ENCODE assay signal across 31 cellular contexts in genomic region chr13:61760102-61760501, GRCh38.
DNase-seq lines count a peak whose midpoint lies in the region; ATAC-seq, FAIRE-seq and TF ChIP-seq lines count a peak whose summit lies in the region.
"Had no signal": no experiment of that assay in that cellular context is flagged by ENCODE, and none has a peak within 500 bp of the region (broad histone marks: within the 10 kb centered on the region; RNA-seq: fewer than 3 reads in every experiment).

No MANE protein-coding gene starts in this region.

- no peaks in the 10 kb centered on the region for H3K9me2 ChIP-seq in SU-DHL-6 (replicated peaks; ENCODE audit: insufficient read depth, low read length)

- intact Hi-C loops in HepG2 (cut with micrococcal nuclease; ENCODE audit: unreplicated experiment) (no loop called here), right lobe of liver (cut with DNase I) (no loop called here)

- TF ChIP-seq CTCF in HepG2 (CRISPR knock-in tag; IDR thresholded peaks at IDR 0.05) (no peak), right lobe of liver (IDR thresholded peaks at IDR 0.05) (no peak), SU-DHL-6 (IDR thresholded peaks at IDR 0.05; ENCODE audit: insufficient read depth, low read length, poor library complexity, severe bottlenecking) (no peak)

- TF ChIP-seq RAD21 in HepG2 (CRISPR knock-in tag; IDR thresholded peaks at IDR 0.05), result no peak

- CTCF ChIA-PET in HepG2 (lab: Yijun Ruan, JAX; ENCODE audit: low intra/inter-chr PET ratio, low total read pairs) (no interaction called here), HEK293T (lab: Yijun Ruan, JAX) (no interaction called here)

- ATAC-seq in HepG2 (no peak), right lobe of liver (no peak), HG02852 (IDR thresholded peaks at IDR 0.05; ENCODE audit: unreplicated experiment) (no peak)
- ATAC-seq: A549; CD8-positive, alpha-beta T cell had no signal

- TF ChIP-seq POLR2A in HepG2 (IDR thresholded peaks at IDR 0.05; ENCODE audit: insufficient read depth in 1 of 2, low read depth in 2 of 2, low read length in 2 of 2) (no peak), right lobe of liver (IDR thresholded peaks at IDR 0.05) (no peak)

- POLR2A ChIA-PET in HepG2 (lab: Yijun Ruan, JAX), result no interaction called here
- POLR2A ChIA-PET in HEK293T (lab: Yijun Ruan, JAX), result no interaction called here

- in situ Hi-C loops in HepG2 (cut with HindIII; ENCODE audit: extremely low pct_ligation_motif_present, low pct_unique_long_range_greater_than_20kb), result no loop called here

- H3K4me2 ChIP-seq in HepG2 (ENCODE audit: low read depth, low read length) (no peak overlapping the region), SU-DHL-6 (ENCODE audit: low read depth, low read length, poor library complexity, severe bottlenecking) (no peak overlapping the region)
- H3K4me2 ChIP-seq: A549; BLaER1; BLaER1 treated with 17β-estradiol and CSF1 and Interleukin-3, amounts not matched to agents 10 nM and 100 nM had no signal

- no peaks in the 10 kb centered on the region for H3F3A ChIP-seq in SU-DHL-6 (ENCODE audit: insufficient read depth)

- no peak overlapping the region for H3K4me3 ChIP-seq in HepG2 (replicated peaks in 1 of 3; ENCODE audit: insufficient read depth in 1 of 3, low read depth in 2 of 3, low read length in 3 of 3)
- no peak overlapping the region for H3K4me3 ChIP-seq in right lobe of liver
- H3K4me3 ChIP-seq in SU-DHL-6 (ENCODE audit: insufficient read depth, low read length, poor library complexity, severe bottlenecking), result no peak overlapping the region
- H3K4me3 ChIP-seq: A549; BLaER1; BLaER1 treated with 17β-estradiol and CSF1 and Interleukin-3, amounts not matched to agents 10 nM and 100 nM had no signal

- H3K9me3 ChIP-seq in HepG2 (ENCODE audit: low read length), result no peaks in the 10 kb centered on the region
- no peaks in the 10 kb centered on the region for H3K9me3 ChIP-seq in right lobe of liver
- H3K9me3 ChIP-seq in SU-DHL-6 (ENCODE audit: insufficient read depth, low read length), result peaks cover 10% of the 10 kb centered on the region; the same call in 1 of the 2 replicates
- H3K9me3 ChIP-seq: A549, BLaER1, Caco-2 had no signal

- H3K27me3 ChIP-seq in HepG2 (ENCODE audit: control insufficient read depth in 1 of 2, insufficient read depth in 2 of 2, low read length in 2 of 2) (no peaks in the 10 kb centered on the region), right lobe of liver (no peaks in the 10 kb centered on the region), SU-DHL-6 (ENCODE audit: low read length) (no peaks in the 10 kb centered on the region)
- H3K27me3 ChIP-seq: BE2C; BLaER1; BLaER1 treated with 17β-estradiol and CSF1 and Interleukin-3, amounts not matched to agents 10 nM and 100 nM had no signal

- H3K27ac ChIP-seq in HepG2 (ENCODE audit: extremely low read length, insufficient read depth, low read length) (no peak overlapping the region), right lobe of liver (no peak overlapping the region), SU-DHL-6 (ENCODE audit: low read depth, low read length) (no peak overlapping the region)
- H3K27ac ChIP-seq: 22Rv1; A549; BLaER1; BLaER1 treated with 17β-estradiol and CSF1 and Interleukin-3, amounts not matched to agents 10 nM and 100 nM; C4-2B had no signal

- no peak for TF ChIP-seq EP300 in HepG2 (IDR thresholded peaks at IDR 0.05; ENCODE audit: low read depth in 2 of 2, low read length in 2 of 2)
- TF ChIP-seq EP300 in HepG2 (CRISPR knock-in tag; IDR thresholded peaks at IDR 0.05; ENCODE audit: borderline replicate concordance), result no peak

- H4K20me1 ChIP-seq in HepG2 (ENCODE audit: insufficient read depth, low read length), result no peaks in the 10 kb centered on the region
- no peaks in the 10 kb centered on the region for H4K20me1 ChIP-seq in SU-DHL-6 (ENCODE audit: low read depth, low read length)
- H4K20me1 ChIP-seq: BLaER1; BLaER1 treated with 17β-estradiol and CSF1 and Interleukin-3, amounts not matched to agents 10 nM and 100 nM had no signal

- H3K4me1 ChIP-seq in HepG2 (ENCODE audit: insufficient read depth, low read length), result no peaks in the 10 kb centered on the region
- no peaks in the 10 kb centered on the region for H3K4me1 ChIP-seq in right lobe of liver
- H3K4me1 ChIP-seq: A549; BE2C; BLaER1; BLaER1 treated with 17β-estradiol and CSF1 and Interleukin-3, amounts not matched to agents 10 nM and 100 nM; Caco-2 had no signal

- H3K9ac ChIP-seq in HepG2 (ENCODE audit: insufficient read depth, low read depth, low read length) (no peak overlapping the region), SU-DHL-6 (ENCODE audit: low read length) (no peak overlapping the region)
- H3K9ac ChIP-seq: BLaER1; BLaER1 treated with 17β-estradiol and CSF1 and Interleukin-3, amounts not matched to agents 10 nM and 100 nM had no signal

- H3K36me3 ChIP-seq in HepG2 (replicated peaks in 1 of 2; ENCODE audit: control insufficient read depth in 1 of 2, insufficient read depth in 2 of 2, low read length in 2 of 2) (no peaks in the 10 kb centered on the region), right lobe of liver (no peaks in the 10 kb centered on the region), SU-DHL-6 (ENCODE audit: low read length) (no peaks in the 10 kb centered on the region)
- H3K36me3 ChIP-seq: BE2C; BLaER1; BLaER1 treated with 17β-estradiol and CSF1 and Interleukin-3, amounts not matched to agents 10 nM and 100 nM had no signal

- H2AFZ ChIP-seq in HepG2 (ENCODE audit: low read length), result no peak overlapping the region
- H2AFZ ChIP-seq in SU-DHL-6 (ENCODE audit: low read depth, low read length, severe bottlenecking), result peak overlapping the region; percentile 7

- 13% methylated on average over 3 of the region's 3 CpGs for WGBS in HepG2 (ENCODE audit: low lambda C conversion rate)
- WGBS in right lobe of liver (ENCODE audit: insufficient coverage, low coverage, low lambda C conversion rate, missing lambda C conversion rate), result 69% methylated on average over 3 of the region's 3 CpGs

- no peaks in the 10 kb centered on the region for H3K79me2 ChIP-seq in HepG2 (ENCODE audit: insufficient read depth, low read length)
- H3K79me2 ChIP-seq in SU-DHL-6 (ENCODE audit: insufficient read depth, low read length), result no peaks in the 10 kb centered on the region

- DNase-seq in HepG2 (ENCODE audit: low spot score) (no peak), right lobe of liver (no peak), HEK293T (ENCODE audit: extremely low spot score) (no peak), activated gamma-delta T cell (lab: John Stamatoyannopoulos, UW) (no peak)
- DNase-seq: 8988T; ACHN; AML-193; BE2C; C1 segment of cervical spinal cord; Caco-2; Calu3; CD4-positive, alpha-beta memory T cell; CD4-positive, alpha-beta T cell; CD4-positive, CD25-positive, alpha-beta regulatory T cell; CD8-positive, alpha-beta memory T cell; CD8-positive, alpha-beta T cell; COR-L47; DMS 273 treated with DMSO at 0.1 percent for 48 hours; DMS153; DMS53; DMS79; DMS79 treated with DMSO at 0.1 percent for 48 hours; DND-41; EL had no signal

- FAIRE-seq in HepG2 (lab: Jason Lieb, UNC), result no peak
- FAIRE-seq: A549 had no signal

- BruUV-seq in HepG2 (replicated peaks; lab: Mats Ljungman, UMichigan), result no TSS peak

TF ChIP-seq in HepG2, 621 proteins besides CTCF, POLR2A, EP300 and RAD21 (continues in another document):
- no peak for TF ChIP-seq SOX5 (CRISPR knock-in tag; IDR thresholded peaks at IDR 0.05; ENCODE audit: borderline replicate concordance)
- no peak for TF ChIP-seq ZNF382 (CRISPR knock-in tag; IDR thresholded peaks at IDR 0.05; ENCODE audit: borderline replicate concordance)
- TF ChIP-seq ZNF362 (CRISPR knock-in tag; IDR thresholded peaks at IDR 0.05; ENCODE audit: borderline replicate concordance), result no peak

TF ChIP-seq in HEK293T, 16 proteins besides CTCF, POLR2A, EP300 and RAD21:
- TF ChIP-seq ELF4 (IDR thresholded peaks at IDR 0.05) (peak; percentile 73), SP1 (IDR thresholded peaks at IDR 0.05) (no peak), PKNOX1 (IDR thresholded peaks at IDR 0.05) (no peak)
